ENCODE assay signal across 11 cellular contexts in genomic region chr17:82271401-82271800, GRCh38. TPM values are rescaled to one million over a fixed set of nuclear protein-coding genes. Genes with fewer than 3 reads are reported as not detected.
DNase-seq lines count a peak whose midpoint lies in the region; ATAC-seq and TF ChIP-seq lines count a peak whose summit lies in the region.
"Had no signal": no experiment of that assay in that cellular context is flagged by ENCODE, and none has a peak within 500 bp of the region (broad histone marks: within the 10 kb centered on the region; RNA-seq: fewer than 3 reads in every experiment).

No MANE protein-coding gene starts in this region.

- no peak for ATAC-seq in memory B cell (ENCODE audit: low read depth)
- ATAC-seq in GM21381 (IDR thresholded peaks at IDR 0.05; ENCODE audit: unreplicated experiment), result no peak
- ATAC-seq: right cardiac atrium had no signal

- peak overlapping the region; percentile 94 for H3K4me3 Mint-ChIP-seq in activated naive CD4-positive, alpha-beta T cell treated with anti-CD3 and anti-CD28 coated beads, Interleukin-2, amount 50 U/mL, for 24 hours
- H3K4me3 Mint-ChIP-seq in memory B cell, result peak overlapping the region; percentile 84
- H3K4me3 Mint-ChIP-seq in type B pancreatic cell, result peak overlapping the region; percentile 88

- H3K27me3 ChIP-seq in ascending aorta, result no peaks in the 10 kb centered on the region

- intact Hi-C loops in ascending aorta (cut with DNase I), result no loop called here

- H3K36me3 Mint-ChIP-seq in activated naive CD4-positive, alpha-beta T cell treated with anti-CD3 and anti-CD28 coated beads, Interleukin-2, amount 50 U/mL, for 24 hours, result peaks cover 4% of the 10 kb centered on the region
- H3K36me3 Mint-ChIP-seq in memory B cell, result peaks cover 9% of the 10 kb centered on the region
- peaks cover 32% of the 10 kb centered on the region for H3K36me3 Mint-ChIP-seq in type B pancreatic cell

- peak overlapping the region; percentile 38 for H3K27ac Mint-ChIP-seq in activated naive CD4-positive, alpha-beta T cell treated with anti-CD3 and anti-CD28 coated beads, Interleukin-2, amount 50 U/mL, for 24 hours
- peak overlapping the region; percentile 98 for H3K27ac Mint-ChIP-seq in memory B cell
- peak overlapping the region; percentile 87 for H3K27ac Mint-ChIP-seq in type B pancreatic cell

- H3K27me3 Mint-ChIP-seq in activated naive CD4-positive, alpha-beta T cell treated with anti-CD3 and anti-CD28 coated beads, Interleukin-2, amount 50 U/mL, for 24 hours, result no peaks in the 10 kb centered on the region
- H3K27me3 Mint-ChIP-seq in memory B cell, result peaks cover 4% of the 10 kb centered on the region
- no peaks in the 10 kb centered on the region for H3K27me3 Mint-ChIP-seq in type B pancreatic cell

- peaks cover 17 to 27% of the 10 kb centered on the region in 2 donors for H3K36me3 ChIP-seq in ascending aorta

- peak overlapping the region in 1 of 2 donors; percentile 97 for H3K27ac ChIP-seq in ascending aorta

- H3K4me3 ChIP-seq in ascending aorta, result peak overlapping the region; percentile 87 to 99

- no peaks in the 10 kb centered on the region for H3K9me3 ChIP-seq in ascending aorta

- peaks cover 59% of the 10 kb centered on the region for H3K4me1 Mint-ChIP-seq in activated naive CD4-positive, alpha-beta T cell treated with anti-CD3 and anti-CD28 coated beads, Interleukin-2, amount 50 U/mL, for 24 hours
- H3K4me1 Mint-ChIP-seq in memory B cell, result peaks cover 43% of the 10 kb centered on the region
- H3K4me1 Mint-ChIP-seq in type B pancreatic cell (ENCODE audit: unreplicated experiment), result peaks cover 45% of the 10 kb centered on the region

- TF ChIP-seq CTCF in ascending aorta (IDR thresholded peaks at IDR 0.05) (no peak), type B pancreatic cell (conservative IDR thresholded peaks at IDR 0.05) (no peak)

- no peaks in the 10 kb centered on the region for H3K9me3 Mint-ChIP-seq in activated naive CD4-positive, alpha-beta T cell treated with anti-CD3 and anti-CD28 coated beads, Interleukin-2, amount 50 U/mL, for 24 hours
- H3K9me3 Mint-ChIP-seq in memory B cell (no peaks in the 10 kb centered on the region), type B pancreatic cell (no peaks in the 10 kb centered on the region)

- no peak for DNase-seq in activated naive CD4-positive, alpha-beta T cell (lab: John Stamatoyannopoulos, UW)
- no peak for DNase-seq in ascending aorta (ENCODE audit: low spot score in 2 of 2)
- DNase-seq in memory B cell (ENCODE audit: low spot score in 2 of 2), result no peak
- DNase-seq in type B pancreatic cell (ENCODE audit: extremely low spot score, unreplicated experiment), result no peak
- DNase-seq in hepatic stellate cell (ENCODE audit: low spot score), result no peak
- DNase-seq in NCI-H2029 treated with DMSO at 0.1 percent for 48 hours (lab: John Stamatoyannopoulos, UW), result no peak
- DNase-seq: substantia nigra had no signal

- peaks cover 20 to 42% of the 10 kb centered on the region in 2 donors for H3K4me1 ChIP-seq in ascending aorta

RNA-seq across cellular contexts. Expression of gene CSNK1D, which starts 2.1 kb away (rescaled TPM):
- total RNA-seq in ascending aorta (86.8 TPM), type B pancreatic cell (ENCODE audit: low replicate concordance) (176 and 184 TPM in 2 replicates)

RNA-seq across cellular contexts. Expression of gene SLC16A3, which starts 42.6 kb away (rescaled TPM):
- total RNA-seq in ascending aorta, result 253 TPM
- 27.8 and 29.8 TPM in 2 replicates for total RNA-seq in type B pancreatic cell (ENCODE audit: low replicate concordance)

RNA-seq across cellular contexts. Expression of gene CD7, which starts 46.0 kb away (rescaled TPM):
- total RNA-seq in ascending aorta, result 6.7 TPM
- total RNA-seq in type B pancreatic cell (ENCODE audit: low replicate concordance), result 1.4 and 1.6 TPM in 2 replicates
- total RNA-seq: RPMI7951 had no signal

RNA-seq across cellular contexts. Expression of gene CCDC57, which starts 58.8 kb away (rescaled TPM):
- 12.8 TPM for total RNA-seq in ascending aorta
- total RNA-seq in type B pancreatic cell (ENCODE audit: low replicate concordance), result 33.5 and 58.7 TPM in 2 replicates

Comparison
In these comparisons a context has a peak if more than half of its experiments do, and no peak if none do; other contexts are left out.
1. H3K27ac Mint-ChIP-seq: peak in every context shown above with its lines; median percentile 98 in memory B cell; 87 in type B pancreatic cell; 38 in activated naive CD4-positive, alpha-beta T cell treated with anti-CD3 and anti-CD28 coated beads, Interleukin-2, amount 50 U/mL, for 24 hours.